In the genomic region with DNA sequence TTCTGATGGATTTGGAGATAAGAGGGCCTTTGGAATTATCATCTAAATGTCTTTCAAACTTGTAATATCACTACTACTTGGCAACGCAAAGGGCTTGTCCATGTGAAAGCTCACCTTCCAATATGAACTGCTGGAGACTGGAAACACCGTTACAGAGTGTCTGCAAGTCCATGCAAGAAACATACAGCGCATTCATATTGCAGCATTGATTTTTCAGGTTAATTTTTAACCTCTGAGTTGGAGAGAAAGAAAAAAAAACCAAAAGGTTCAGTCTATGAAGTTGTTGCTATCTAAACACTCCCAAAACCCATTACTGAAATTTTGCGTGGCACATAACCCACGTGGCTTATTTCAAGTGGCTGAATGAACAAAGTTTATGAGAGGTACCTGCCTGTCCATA, we compare ENCODE assay signal across 19 cellular contexts. TPM values are rescaled to one million over a fixed set of nuclear protein-coding genes. Genes with fewer than 3 reads are reported as not detected.
DNase-seq lines count a peak whose midpoint lies in the region; FAIRE-seq and TF ChIP-seq lines count a peak whose summit lies in the region.
"Had no signal": no experiment of that assay in that cellular context is flagged by ENCODE, and none has a peak within 500 bp of the region (broad histone marks: within the 10 kb centered on the region; RNA-seq: fewer than 3 reads in every experiment).

No MANE protein-coding gene starts in this region.

- 33% methylated on average over 5 of the region's 5 CpGs for WGBS in liver
- 14 to 61% (median 23%) methylated on average over 5 of the region's 5 CpGs for WGBS in small intestine, 3 donors

- H3K4me3 ChIP-seq in liver (ENCODE audit: low read depth in 1 of 3, low read length in 3 of 3): no peak overlapping the region
- no peak overlapping the region for H3K4me3 ChIP-seq in small intestine (ENCODE audit: low read depth in 1 of 2, low read length in 2 of 2)
- H3K4me3 ChIP-seq: GM12878, HAP-1 had no signal

- H3K9me3 ChIP-seq in liver (ENCODE audit: control insufficient read depth in 4 of 4, low read length in 3 of 4) (no peaks in the 10 kb centered on the region), small intestine (ENCODE audit: control insufficient read depth, low read depth) (no peaks in the 10 kb centered on the region)
- H3K9me3 ChIP-seq: HAP-1 had no signal

- H3K36me3 ChIP-seq in liver (ENCODE audit: control insufficient read depth in 4 of 4, insufficient read depth in 3 of 4, low read depth in 1 of 4, low read length in 3 of 4) (no peaks in the 10 kb centered on the region), small intestine (ENCODE audit: control insufficient read depth in 2 of 2, insufficient read depth in 2 of 2, low read length in 2 of 2) (no peaks in the 10 kb centered on the region)
- H3K36me3 ChIP-seq: HAP-1 had no signal

- H3K4me1 ChIP-seq in liver (ENCODE audit: control insufficient read depth in 4 of 4, insufficient read depth in 4 of 4, low read length in 3 of 4) (peaks cover 0 to 5% (median 1%) of the 10 kb centered on the region in 4 donors), small intestine (ENCODE audit: control insufficient read depth in 2 of 2, insufficient read depth in 1 of 2, low read depth in 1 of 2, low read length in 1 of 2) (no peaks in the 10 kb centered on the region)
- H3K4me1 ChIP-seq: HAP-1 had no signal

- FAIRE-seq in small intestine (lab: Jason Lieb, UNC): no peak
- FAIRE-seq: GM12878, H54 had no signal

- peak in 1 of 2 donors; percentile 10 for TF ChIP-seq RAD21 in liver (IDR thresholded peaks at IDR 0.05)

- DNase-seq in SW480 (ENCODE audit: low spot score) (peak; percentile 13), small intestine (peak; percentile 59), NCI-H1092 treated with DMSO at 0.1 percent for 48 hours (lab: John Stamatoyannopoulos, UW) (no peak), NCI-H526 treated with DMSO at 0.1 percent for 48 hours (lab: John Stamatoyannopoulos, UW) (no peak)
- no peak for DNase-seq in activated effector memory CD4-positive, alpha-beta T cell treated with Interleukin-2 at 50 U/mL for 16 hours
- DNase-seq: C1 segment of cervical spinal cord; Calu3; CD4-positive, alpha-beta memory T cell; COR-L47; DMS79; EL; GDM1; GOT3; HFFc6 had no signal

- H3K27ac ChIP-seq in liver (ENCODE audit: low read depth in 1 of 2, low read length in 2 of 2) (no peak overlapping the region), small intestine (ENCODE audit: low read depth in 1 of 2, low read length in 1 of 2) (no peak overlapping the region)

- H3K27me3 ChIP-seq in liver (ENCODE audit: control insufficient read depth in 4 of 4, insufficient read depth in 4 of 4, low read length in 3 of 4): no peaks in the 10 kb centered on the region
- H3K27me3 ChIP-seq in small intestine (ENCODE audit: control insufficient read depth in 2 of 2, insufficient read depth in 2 of 2, low read length in 2 of 2): no peaks in the 10 kb centered on the region

- no peak for TF ChIP-seq CTCF in liver (IDR thresholded peaks at IDR 0.05; ENCODE audit: low read depth, low read length, missing input control)

- no peak overlapping the region for H3K9ac ChIP-seq in liver (ENCODE audit: low read depth in 1 of 2, low read length in 2 of 2)

TF ChIP-seq in liver, 16 proteins besides CTCF, POLR2A, EP300 and RAD21:
- no peak for TF ChIP-seq ZBTB33 (IDR thresholded peaks at IDR 0.05)
- TF ChIP-seq YY1 (IDR thresholded peaks at IDR 0.05): peak; percentile 53
- peak; percentile 19 to 41 for TF ChIP-seq HNF4A (conservative IDR thresholded peaks at IDR 0.05)
- peak; percentile 26 for TF ChIP-seq SP1 (IDR thresholded peaks at IDR 0.05)
- no peak for TF ChIP-seq EGR1 (IDR thresholded peaks at IDR 0.05; ENCODE audit: low read depth in 2 of 2)
- no peak for TF ChIP-seq FOXA2 (IDR thresholded peaks at IDR 0.05)
- TF ChIP-seq ATF3 (IDR thresholded peaks at IDR 0.05): peak; percentile 8

RNA-seq across cellular contexts. Expression of gene DAB1, which starts 23.8 kb away (rescaled TPM):
- 1 to 10 TPM; 1.0 to 1.7 TPM for total RNA-seq in liver
- polyA plus RNA-seq in liver: 1 to 10 TPM in 1 of 2 donors, under 1 TPM in 1; 0.54 to 1.4 TPM
- polyA plus RNA-seq in small intestine: 10 to 100 TPM in 2 of 3 donors, 1 to 10 TPM in 1; 3.0 to 24.8 (median 23.8) TPM
- total RNA-seq: A172, Calu3 had no signal

Comparison
In these comparisons a context has a peak if more than half of its experiments do, and no peak if none do; other contexts are left out.
1. DNase-seq: peak in SW480 (single experiment) and small intestine (single experiment); none in activated effector memory CD4-positive, alpha-beta T cell treated with Interleukin-2 at 50 U/mL for 16 hours (single experiment), NCI-H1092 treated with DMSO at 0.1 percent for 48 hours (single experiment) and NCI-H526 treated with DMSO at 0.1 percent for 48 hours (single experiment).